In the genomic region with DNA sequence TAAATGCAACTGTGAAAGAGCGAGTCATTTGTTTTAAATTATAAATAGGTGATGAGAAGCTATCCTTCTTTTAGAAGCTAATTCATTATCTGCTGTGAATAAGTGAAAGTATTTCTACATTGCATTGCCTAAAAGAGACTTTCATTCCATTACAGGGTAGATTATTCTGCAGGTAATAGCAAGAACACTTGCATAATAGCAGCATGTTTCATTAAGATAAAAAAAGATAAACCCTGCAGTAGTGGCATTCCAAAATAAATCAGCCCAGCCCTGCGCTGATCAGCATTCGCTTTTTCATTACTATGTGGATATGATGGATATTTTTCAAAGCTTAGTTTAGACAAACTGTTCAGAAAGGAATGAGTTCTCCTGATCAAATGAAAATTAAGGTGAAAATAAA, we compare ENCODE assay signal across 8 cellular contexts.
"Had no signal": no experiment of that assay in that cellular context is flagged by ENCODE, and none has a peak within 500 bp of the region (broad histone marks: within the 10 kb centered on the region; RNA-seq: fewer than 3 reads in every experiment).

No MANE protein-coding gene starts in this region.

- H3K27ac ChIP-seq: GM23248 had no signal

- FAIRE-seq: H54 had no signal

- H3K4me2 ChIP-seq: GM23338 had no signal

- H2AFZ ChIP-seq: GM23248, GM23338 had no signal

- H3K36me3 ChIP-seq: HAP-1 had no signal

- H3K9me3 Mint-ChIP-seq: GM23338, H9, HFFc6 had no signal

- H3K4me3 Mint-ChIP-seq: GM23338, H9, HFFc6 had no signal

- DNase-seq: GOT3, H7, H9, HFFc6 had no signal

- H3K9me3 ChIP-seq: HAP-1 had no signal

- H3K4me1 ChIP-seq: HAP-1 had no signal

- H3K27ac Mint-ChIP-seq: GM23338, H9, HFFc6 had no signal

- H3K9ac ChIP-seq: GM23248 had no signal

- H3K4me1 Mint-ChIP-seq: GM23338 had no signal

- ATAC-seq: GM23338 had no signal

- H3K4me3 ChIP-seq: GM23248, GM23338, HAP-1 had no signal
